In the genomic region with DNA sequence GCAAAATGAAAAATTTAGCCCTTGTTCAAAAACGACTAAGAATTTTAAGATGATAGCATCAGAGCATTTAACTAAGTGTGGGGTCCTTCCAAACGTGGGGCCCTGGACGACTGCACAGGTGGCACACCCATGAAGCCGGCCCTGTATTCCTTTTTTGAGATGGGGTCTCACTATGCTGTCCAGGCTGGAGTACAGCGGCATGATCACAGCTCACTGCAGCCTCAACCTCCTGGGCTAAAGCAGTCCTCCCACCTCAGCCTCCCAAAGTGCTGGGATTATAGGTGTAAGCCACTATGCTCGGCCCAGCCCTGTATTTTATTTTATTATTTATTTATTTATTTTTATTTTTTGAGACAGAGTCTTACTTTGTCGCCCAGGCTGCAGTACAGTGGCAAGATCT, we compare ENCODE assay signal across 14 cellular contexts.
"Had no signal": no experiment of that assay in that cellular context is flagged by ENCODE, and none has a peak within 500 bp of the region (broad histone marks: within the 10 kb centered on the region; RNA-seq: fewer than 3 reads in every experiment).

No MANE protein-coding gene starts in this region.

- ATAC-seq: naive thymus-derived CD4-positive, alpha-beta T cell; stimulated activated naive CD8-positive, alpha-beta T cell treated with anti-CD3 and anti-CD28 coated beads, Interleukin-15, Interleukin-2, amounts not matched to agents 100 U/mL and 50 U/mL, for 24 hours had no signal

- H3K9ac ChIP-seq: neural progenitor cell had no signal

- H3K27ac ChIP-seq: neural progenitor cell, prostate gland, sigmoid colon, transverse colon, upper lobe of right lung, uterus had no signal

- H3K4me2 ChIP-seq: neural progenitor cell had no signal

- DNase-seq: cortex of kidney; effector CD4-positive, alpha-beta T cell; immature natural killer cell; kidney glomerular epithelial cell; stimulated activated CD4-positive, alpha-beta T cell treated with anti-CD3 and anti-CD28 coated beads, Interleukin-4, amount 100 ng/mL, for 4 hours; stimulated activated naive CD8-positive, alpha-beta T cell treated with anti-CD3 and anti-CD28 coated beads, Interleukin-15, Interleukin-2, amounts not matched to agents 100 U/mL and 50 U/mL, for 24 hours; transverse colon; upper lobe of right lung; uterus had no signal

- H3K4me1 ChIP-seq: neural progenitor cell, prostate gland, sigmoid colon, transverse colon, upper lobe of right lung, uterus had no signal

- H3K9me3 ChIP-seq: prostate gland, sigmoid colon, transverse colon, upper lobe of right lung, uterus had no signal

- H3K36me3 ChIP-seq: neural progenitor cell, prostate gland, sigmoid colon, transverse colon, upper lobe of right lung, uterus had no signal

- H2AFZ ChIP-seq: neural progenitor cell had no signal

- FAIRE-seq: frontal cortex had no signal

- H3K27me3 ChIP-seq: neural progenitor cell, sigmoid colon, transverse colon, upper lobe of right lung, uterus had no signal

- H3K4me3 ChIP-seq: neural progenitor cell, prostate gland, sigmoid colon, transverse colon, upper lobe of right lung, uterus had no signal
